18 cellular contexts compared by ENCODE assay signal in the genomic region with DNA sequence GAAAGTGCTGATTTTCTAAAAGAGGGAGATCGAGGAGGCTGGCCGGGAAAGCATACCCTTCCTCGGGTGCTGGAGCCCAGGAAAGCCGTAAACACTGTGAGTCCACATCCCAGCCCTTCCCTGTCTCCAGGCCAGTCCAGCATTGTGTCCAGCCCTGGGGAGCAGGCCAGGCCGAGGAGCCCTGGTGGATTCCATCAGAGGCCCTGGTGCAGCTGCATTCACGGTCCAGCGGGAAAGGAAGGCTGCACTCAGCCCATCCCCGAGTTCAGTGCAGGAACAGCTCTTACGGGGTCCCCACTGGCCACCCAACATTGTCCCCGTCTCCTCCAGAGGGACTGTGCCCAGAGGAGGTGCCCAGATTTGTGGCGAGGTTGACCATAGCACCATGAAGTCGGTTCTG.
A peak's percentile ranks its signal among the peaks of the same experiment; 100 is the strongest.
DNase-seq lines count a peak whose midpoint lies in the region; ATAC-seq and TF ChIP-seq lines count a peak whose summit lies in the region.
"Had no signal": no experiment of that assay in that cellular context is flagged by ENCODE, and none has a peak within 500 bp of the region (broad histone marks: within the 10 kb centered on the region; RNA-seq: fewer than 3 reads in every experiment).

No MANE protein-coding gene starts in this region.

- TF ChIP-seq POLR2A in stomach (IDR thresholded peaks at IDR 0.05) = no peak

- no peaks in the 10 kb centered on the region for H3K27me3 Mint-ChIP-seq in stimulated activated naive CD8-positive, alpha-beta T cell treated with anti-CD3 and anti-CD28 coated beads, Interleukin-15, amount 100 ng/mL, for 72 hours

- H3K23ac ChIP-seq in trophoblast cell (ENCODE audit: low read length) = no peak overlapping the region

- peaks cover 15% of the 10 kb centered on the region for H3K79me1 ChIP-seq in trophoblast cell (ENCODE audit: low read length)

- no peak for TF ChIP-seq CTCF in left ventricle myocardium inferior (IDR thresholded peaks at IDR 0.05; ENCODE audit: borderline replicate concordance)
- no peak for TF ChIP-seq CTCF in stomach (IDR thresholded peaks at IDR 0.05)

- H2AK5ac ChIP-seq in trophoblast cell (ENCODE audit: low read length) = no peak overlapping the region

- H3K9me3 Mint-ChIP-seq in stimulated activated naive CD8-positive, alpha-beta T cell treated with anti-CD3 and anti-CD28 coated beads, Interleukin-15, amount 100 ng/mL, for 72 hours = peaks cover 8 to 21% of the 10 kb centered on the region in 2 donors

- H3K4me1 ChIP-seq in left ventricle myocardium inferior (no peaks in the 10 kb centered on the region), trophoblast cell (ENCODE audit: control insufficient read depth in 1 of 2, insufficient read depth in 2 of 2, low read length in 2 of 2) (peaks cover 10 to 22% of the 10 kb centered on the region in 2 experiments), stomach (peaks cover 0 to 20% (median 2%) of the 10 kb centered on the region in 4 donors)
- H3K4me1 ChIP-seq: Caco-2, Peyer's patch had no signal

- no peak overlapping the region for H2AFZ ChIP-seq in trophoblast cell (ENCODE audit: insufficient read depth, low read length, poor library complexity)

- no peak overlapping the region for H2BK12ac ChIP-seq in trophoblast cell (ENCODE audit: low read length)

- H2BK5ac ChIP-seq in trophoblast cell (ENCODE audit: low read depth, low read length, poor library complexity) = no peak overlapping the region

- peaks cover 10% of the 10 kb centered on the region for H3K9me3 ChIP-seq in left ventricle myocardium inferior (replicated peaks)
- peaks cover 8% of the 10 kb centered on the region for H3K9me3 ChIP-seq in trophoblast cell (ENCODE audit: insufficient read depth, low read depth, low read length)
- H3K9me3 ChIP-seq in stomach = peaks cover 0 to 11% (median 7%) of the 10 kb centered on the region in 4 donors
- H3K9me3 ChIP-seq: Caco-2 had no signal

- no peak overlapping the region for H3K4me2 ChIP-seq in trophoblast cell (ENCODE audit: low read length)
- H3K4me2 ChIP-seq: KMS-11 had no signal

- H4K91ac ChIP-seq in trophoblast cell (ENCODE audit: low read depth, low read length) = peak overlapping the region; percentile 73

- no peaks in the 10 kb centered on the region for H3K36me3 ChIP-seq in left ventricle myocardium inferior
- H3K36me3 ChIP-seq in trophoblast cell (ENCODE audit: control insufficient read depth in 1 of 2, insufficient read depth in 2 of 2, low read length in 2 of 2) = no peaks in the 10 kb centered on the region
- H3K36me3 ChIP-seq in stomach = no peaks in the 10 kb centered on the region
- H3K36me3 ChIP-seq: Peyer's patch had no signal

- H4K12ac ChIP-seq in trophoblast cell (ENCODE audit: low read depth, low read length) = no peak overlapping the region

- H4K8ac ChIP-seq in trophoblast cell (ENCODE audit: low read depth, low read length) = no peak overlapping the region

- no peak overlapping the region for H3K4ac ChIP-seq in trophoblast cell (ENCODE audit: low read depth, low read length)

- intact Hi-C loops in Right ventricle myocardium inferior (cut with DNase I) (no loop called here), left ventricle myocardium inferior (cut with micrococcal nuclease) (no loop called here), stomach (cut with DNase I; ENCODE audit: low total_unique reads) (no loop called here)

- DNase-seq in Right ventricle myocardium inferior (ENCODE audit: missing footprints) (no peak), left ventricle myocardium inferior (no peak), left kidney (ENCODE audit: low read depth, low spot score) (peak; percentile 30), trophoblast cell (no peak), stomach (no peak), T-helper 2 cell (no peak)
- DNase-seq in stimulated activated naive CD8-positive, alpha-beta T cell treated with anti-CD3 and anti-CD28 coated beads, Interleukin-15, amount 100 ng/mL, for 72 hours = no peak
- DNase-seq: Caco-2; H7; MV-4-11; NCI-H1694 treated with DMSO at 0.1 percent for 48 hours; NCI-H510A; NCI-H748 treated with DMSO at 0.1 percent for 48 hours; NK-92 treated with Interleukin-12 subunit alpha and Interleukin-12 subunit beta, amount 100 ng/mL, for 24 hours had no signal

- H3K18ac ChIP-seq in trophoblast cell (ENCODE audit: low read length) = peak overlapping the region; percentile 6

- H3K4me3 Mint-ChIP-seq in stimulated activated naive CD8-positive, alpha-beta T cell treated with anti-CD3 and anti-CD28 coated beads, Interleukin-15, amount 100 ng/mL, for 72 hours = no peak overlapping the region

- no peak overlapping the region for H3K9ac ChIP-seq in trophoblast cell (ENCODE audit: low read length)
- H3K9ac ChIP-seq: KMS-11 had no signal

- no peak overlapping the region for H3K4me3 ChIP-seq in left ventricle myocardium inferior
- no peak overlapping the region for H3K4me3 ChIP-seq in trophoblast cell (ENCODE audit: low read depth, low read length)
- no peak overlapping the region for H3K4me3 ChIP-seq in stomach
- H3K4me3 ChIP-seq: Peyer's patch had no signal

- WGBS in trophoblast cell (ENCODE audit: extremely low coverage, insufficient coverage, insufficient read length) = no CpG with 5 or more reads among the region's 12 CpGs
- WGBS in stomach, 5 donors = 86 to 92% (median 88%) methylated on average over 9 to 12 of the region's 12 CpGs

- no peaks in the 10 kb centered on the region for H3K4me1 Mint-ChIP-seq in stimulated activated naive CD8-positive, alpha-beta T cell treated with anti-CD3 and anti-CD28 coated beads, Interleukin-15, amount 100 ng/mL, for 72 hours

- no peak for TF ChIP-seq EP300 in stomach (IDR thresholded peaks at IDR 0.05)

- no peak overlapping the region for H3K27ac ChIP-seq in left ventricle myocardium inferior (replicated peaks)
- no peak overlapping the region for H3K27ac ChIP-seq in trophoblast cell (ENCODE audit: low read depth, low read length)
- peak overlapping the region in 3 of 5 donors; percentile 74 to 91 (median 77) for H3K27ac ChIP-seq in stomach
- H3K27ac ChIP-seq: 22Rv1, KMS-11 had no signal

- H2BK120ac ChIP-seq in trophoblast cell (ENCODE audit: insufficient read depth, low read length, poor library complexity) = peak overlapping the region; percentile 50

- H3K27me3 ChIP-seq in left ventricle myocardium inferior (ENCODE audit: low read depth) (no peaks in the 10 kb centered on the region), trophoblast cell (ENCODE audit: insufficient read depth, low read length) (no peaks in the 10 kb centered on the region), stomach (no peaks in the 10 kb centered on the region)
- H3K27me3 ChIP-seq: Peyer's patch had no signal

- H3K27ac Mint-ChIP-seq in stimulated activated naive CD8-positive, alpha-beta T cell treated with anti-CD3 and anti-CD28 coated beads, Interleukin-15, amount 100 ng/mL, for 72 hours = no peak overlapping the region

- H3K79me2 ChIP-seq in trophoblast cell (ENCODE audit: control insufficient read depth, insufficient read depth, low read length, poor library complexity) = peaks cover 2% of the 10 kb centered on the region

- ATAC-seq in Right ventricle myocardium inferior (peak; percentile 38), GM21723 (IDR thresholded peaks at IDR 0.05; ENCODE audit: unreplicated experiment) (no peak)
- no peak for ATAC-seq in stimulated activated naive CD8-positive, alpha-beta T cell treated with anti-CD3 and anti-CD28 coated beads, Interleukin-15, amount 100 ng/mL, for 72 hours

- H3K14ac ChIP-seq in trophoblast cell (ENCODE audit: low read length) = peak overlapping the region; percentile 39

Comparison
In these comparisons a context has a peak if more than half of its experiments do, and no peak if none do; other contexts are left out.
1. H3K27ac ChIP-seq: peak in stomach (3 of 5); none in left ventricle myocardium inferior (single experiment) and trophoblast cell (single experiment).